ENCODE assay signal across 1 cellular context in genomic region chr17:76529643-76530488, GRCh38.
TF ChIP-seq lines count a peak whose summit lies in the region.

No MANE protein-coding gene starts in this region.

TF ChIP-seq in HepG2, 621 proteins besides CTCF, POLR2A, EP300 and RAD21 (continues in another document):
- TF ChIP-seq, protein P1, sequence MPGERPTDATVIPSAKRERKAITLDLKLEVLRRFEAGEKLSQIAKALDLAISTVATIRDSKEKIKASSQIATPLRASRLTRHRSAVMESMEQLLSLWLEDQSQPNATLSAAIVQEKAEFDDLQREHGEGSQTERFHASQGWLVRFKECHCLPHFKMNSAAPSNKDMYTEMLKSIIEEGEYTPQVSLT (CRISPR knock-in tag; IDR thresholded peaks at IDR 0.05; ENCODE audit: borderline replicate concordance, low read depth): no peak
- TF ChIP-seq ZNF550 (CRISPR knock-in tag; IDR thresholded peaks at IDR 0.05; ENCODE audit: borderline replicate concordance) (no peak), ZNF567 (CRISPR knock-in tag; IDR thresholded peaks at IDR 0.05; ENCODE audit: borderline replicate concordance) (no peak), EZH2 (conservative IDR thresholded peaks at IDR 0.05; ENCODE audit: low read depth, low read length) (no peak), FOSL2 (CRISPR knock-in tag; IDR thresholded peaks at IDR 0.05) (no peak), PLRG1 (conservative IDR thresholded peaks at IDR 0.05) (no peak), HINFP (CRISPR knock-in tag; IDR thresholded peaks at IDR 0.05; ENCODE audit: low read depth) (no peak), ZNF10 (CRISPR knock-in tag; IDR thresholded peaks at IDR 0.05; ENCODE audit: borderline replicate concordance, low read depth) (0 out of 2 replicates have a peak, but pooled peaks have one; percentile 71), ZNF678 (CRISPR knock-in tag; IDR thresholded peaks at IDR 0.05) (no peak), DRAP1 (CRISPR knock-in tag; IDR thresholded peaks at IDR 0.05) (no peak), ZNF432 (CRISPR knock-in tag; IDR thresholded peaks at IDR 0.05; ENCODE audit: borderline replicate concordance) (no peak), NR2C2 (CRISPR knock-in tag; IDR thresholded peaks at IDR 0.05; ENCODE audit: borderline replicate concordance) (no peak; the same call in 1 of the 2 replicates), ZNF781 (CRISPR knock-in tag; IDR thresholded peaks at IDR 0.05; ENCODE audit: borderline replicate concordance, not compliant biosample characterization) (peak; percentile 1), RORA (CRISPR knock-in tag; IDR thresholded peaks at IDR 0.05) (no peak), TFDP2 (CRISPR knock-in tag; IDR thresholded peaks at IDR 0.05) (no peak), PRPF4 (IDR thresholded peaks at IDR 0.05; ENCODE audit: low read depth, low read length, poor library complexity, severe bottlenecking) (no peak), ZNF510 (CRISPR knock-in tag; IDR thresholded peaks at IDR 0.05; ENCODE audit: low read depth) (0 out of 2 replicates have a peak, but pooled peaks have one; percentile 74), ZBTB7B (CRISPR knock-in tag; IDR thresholded peaks at IDR 0.05) (peak; percentile 53; the same call in 1 of the 2 replicates), PAX8 (CRISPR knock-in tag; IDR thresholded peaks at IDR 0.05; ENCODE audit: borderline replicate concordance) (no peak), ARID4A (CRISPR knock-in tag; IDR thresholded peaks at IDR 0.05; ENCODE audit: borderline replicate concordance) (peak; percentile 49), JUNB (CRISPR knock-in tag; IDR thresholded peaks at IDR 0.05; ENCODE audit: borderline replicate concordance) (no peak), ZNF709 (CRISPR knock-in tag; IDR thresholded peaks at IDR 0.05) (no peak), CAMTA2 (CRISPR knock-in tag; IDR thresholded peaks at IDR 0.05; ENCODE audit: borderline replicate concordance) (no peak), ZNF770 (CRISPR knock-in tag; IDR thresholded peaks at IDR 0.05) (peak; percentile 88), TARDBP (CRISPR knock-in tag; IDR thresholded peaks at IDR 0.05) (peak; percentile 49; the same call in 1 of the 2 replicates), SP2 (CRISPR knock-in tag; IDR thresholded peaks at IDR 0.05) (0 out of 2 replicates have a peak, but pooled peaks have one; percentile 35), IRF9 (CRISPR knock-in tag; IDR thresholded peaks at IDR 0.05; ENCODE audit: borderline replicate concordance) (no peak), KDM2A (CRISPR knock-in tag; IDR thresholded peaks at IDR 0.05; ENCODE audit: borderline replicate concordance, low read depth) (0 out of 2 replicates have a peak, but pooled peaks have one; percentile 7), ZNF574 (CRISPR knock-in tag; IDR thresholded peaks at IDR 0.05) (peak; percentile 55)
- TF ChIP-seq, protein P2, sequence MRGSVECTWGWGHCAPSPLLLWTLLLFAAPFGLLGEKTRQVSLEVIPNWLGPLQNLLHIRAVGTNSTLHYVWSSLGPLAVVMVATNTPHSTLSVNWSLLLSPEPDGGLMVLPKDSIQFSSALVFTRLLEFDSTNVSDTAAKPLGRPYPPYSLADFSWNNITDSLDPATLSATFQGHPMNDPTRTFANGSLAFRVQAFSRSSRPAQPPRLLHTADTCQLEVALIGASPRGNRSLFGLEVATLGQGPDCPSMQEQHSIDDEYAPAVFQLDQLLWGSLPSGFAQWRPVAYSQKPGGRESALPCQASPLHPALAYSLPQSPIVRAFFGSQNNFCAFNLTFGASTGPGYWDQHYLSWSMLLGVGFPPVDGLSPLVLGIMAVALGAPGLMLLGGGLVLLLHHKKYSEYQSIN (CRISPR knock-in tag; IDR thresholded peaks at IDR 0.05; ENCODE audit: borderline replicate concordance): no peak
- TF ChIP-seq, protein P3, sequence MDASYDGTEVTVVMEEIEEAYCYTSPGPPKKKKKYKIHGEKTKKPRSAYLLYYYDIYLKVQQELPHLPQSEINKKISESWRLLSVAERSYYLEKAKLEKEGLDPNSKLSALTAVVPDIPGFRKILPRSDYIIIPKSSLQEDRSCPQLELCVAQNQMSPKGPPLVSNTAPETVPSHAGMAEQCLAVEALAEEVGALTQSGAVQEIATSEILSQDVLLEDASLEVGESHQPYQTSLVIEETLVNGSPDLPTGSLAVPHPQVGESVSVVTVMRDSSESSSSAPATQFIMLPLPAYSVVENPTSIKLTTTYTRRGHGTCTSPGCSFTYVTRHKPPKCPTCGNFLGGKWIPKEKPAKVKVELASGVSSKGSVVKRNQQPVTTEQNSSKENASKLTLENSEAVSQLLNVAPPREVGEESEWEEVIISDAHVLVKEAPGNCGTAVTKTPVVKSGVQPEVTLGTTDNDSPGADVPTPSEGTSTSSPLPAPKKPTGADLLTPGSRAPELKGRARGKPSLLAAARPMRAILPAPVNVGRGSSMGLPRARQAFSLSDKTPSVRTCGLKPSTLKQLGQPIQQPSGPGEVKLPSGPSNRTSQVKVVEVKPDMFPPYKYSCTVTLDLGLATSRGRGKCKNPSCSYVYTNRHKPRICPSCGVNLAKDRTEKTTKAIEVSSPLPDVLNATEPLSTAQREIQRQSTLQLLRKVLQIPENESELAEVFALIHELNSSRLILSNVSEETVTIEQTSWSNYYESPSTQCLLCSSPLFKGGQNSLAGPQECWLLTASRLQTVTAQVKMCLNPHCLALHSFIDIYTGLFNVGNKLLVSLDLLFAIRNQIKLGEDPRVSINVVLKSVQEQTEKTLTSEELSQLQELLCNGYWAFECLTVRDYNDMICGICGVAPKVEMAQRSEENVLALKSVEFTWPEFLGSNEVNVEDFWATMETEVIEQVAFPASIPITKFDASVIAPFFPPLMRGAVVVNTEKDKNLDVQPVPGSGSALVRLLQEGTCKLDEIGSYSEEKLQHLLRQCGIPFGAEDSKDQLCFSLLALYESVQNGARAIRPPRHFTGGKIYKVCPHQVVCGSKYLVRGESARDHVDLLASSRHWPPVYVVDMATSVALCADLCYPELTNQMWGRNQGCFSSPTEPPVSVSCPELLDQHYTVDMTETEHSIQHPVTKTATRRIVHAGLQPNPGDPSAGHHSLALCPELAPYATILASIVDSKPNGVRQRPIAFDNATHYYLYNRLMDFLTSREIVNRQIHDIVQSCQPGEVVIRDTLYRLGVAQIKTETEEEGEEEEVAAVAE (CRISPR knock-in tag; IDR thresholded peaks at IDR 0.05; ENCODE audit: borderline replicate concordance): no peak
- TF ChIP-seq, protein P4, sequence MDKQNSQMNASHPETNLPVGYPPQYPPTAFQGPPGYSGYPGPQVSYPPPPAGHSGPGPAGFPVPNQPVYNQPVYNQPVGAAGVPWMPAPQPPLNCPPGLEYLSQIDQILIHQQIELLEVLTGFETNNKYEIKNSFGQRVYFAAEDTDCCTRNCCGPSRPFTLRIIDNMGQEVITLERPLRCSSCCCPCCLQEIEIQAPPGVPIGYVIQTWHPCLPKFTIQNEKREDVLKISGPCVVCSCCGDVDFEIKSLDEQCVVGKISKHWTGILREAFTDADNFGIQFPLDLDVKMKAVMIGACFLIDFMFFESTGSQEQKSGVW (CRISPR knock-in tag; IDR thresholded peaks at IDR 0.05; ENCODE audit: borderline replicate concordance): no peak
